In genomic region chr9:7209051-7209450, GRCh38 we compare ENCODE assay signal across 20 cellular contexts.
"Had no signal": no experiment of that assay in that cellular context is flagged by ENCODE, and none has a peak within 500 bp of the region (broad histone marks: within the 10 kb centered on the region; RNA-seq: fewer than 3 reads in every experiment).

No MANE protein-coding gene starts in this region.

- DNase-seq: activated CD4-positive, alpha-beta memory T cell treated with anti-CD3 and anti-CD28 coated beads for 36 hours; activated CD4-positive, alpha-beta T cell treated with anti-CD3 and anti-CD28 coated beads for 4 hours; activated naive CD4-positive, alpha-beta T cell; activated naive CD8-positive, alpha-beta T cell treated with anti-CD3 and anti-CD28 coated beads for 36 hours; activated T-cell treated with anti-CD3 and anti-CD28 coated beads for 4 hours; amniotic stem cell; cortex of kidney; effector CD4-positive, alpha-beta T cell; immature natural killer cell; left ventricle myocardium inferior; mucosa of descending colon; naive thymus-derived CD4-positive, alpha-beta T cell; stimulated activated CD4-positive, alpha-beta T cell treated with anti-CD3 and anti-CD28 coated beads, Interleukin-12 subunit alpha, Interleukin-12 subunit beta, amount 100 ng/mL, for 4 hours; stimulated activated CD4-positive, alpha-beta T cell treated with anti-CD3 and anti-CD28 coated beads, Interleukin-1b, Interleukin-23, amount 100 ng/mL, for 48 hours; stimulated activated naive CD4-positive, alpha-beta T cell treated with Interleukin-2 at 50 U/mL for 16 hours had no signal

- H3K36me3 ChIP-seq: gastroesophageal sphincter, left ventricle myocardium inferior, neutrophil, tibial nerve had no signal

- H3K9me3 ChIP-seq: gastroesophageal sphincter, left ventricle myocardium inferior, mucosa of descending colon, neutrophil, tibial nerve had no signal

- H3K27me3 ChIP-seq: gastroesophageal sphincter, tibial nerve had no signal

- H3K4me1 ChIP-seq: gastroesophageal sphincter, left ventricle myocardium inferior had no signal

- H3K4me3 ChIP-seq: gastroesophageal sphincter, left ventricle myocardium inferior, mucosa of descending colon, tibial nerve had no signal

- H3K27ac ChIP-seq: gastroesophageal sphincter, left ventricle myocardium inferior, neutrophil, tibial nerve had no signal

- ATAC-seq: activated T-helper 17 cell treated with anti-CD3 and anti-CD28 coated beads, Interleukin-2, amount 50 U/mL, for 72 hours; gastroesophageal sphincter; mucosa of descending colon; naive thymus-derived CD4-positive, alpha-beta T cell; WTC11 had no signal
